1 cellular context compared by ENCODE assay signal in the genomic region with DNA sequence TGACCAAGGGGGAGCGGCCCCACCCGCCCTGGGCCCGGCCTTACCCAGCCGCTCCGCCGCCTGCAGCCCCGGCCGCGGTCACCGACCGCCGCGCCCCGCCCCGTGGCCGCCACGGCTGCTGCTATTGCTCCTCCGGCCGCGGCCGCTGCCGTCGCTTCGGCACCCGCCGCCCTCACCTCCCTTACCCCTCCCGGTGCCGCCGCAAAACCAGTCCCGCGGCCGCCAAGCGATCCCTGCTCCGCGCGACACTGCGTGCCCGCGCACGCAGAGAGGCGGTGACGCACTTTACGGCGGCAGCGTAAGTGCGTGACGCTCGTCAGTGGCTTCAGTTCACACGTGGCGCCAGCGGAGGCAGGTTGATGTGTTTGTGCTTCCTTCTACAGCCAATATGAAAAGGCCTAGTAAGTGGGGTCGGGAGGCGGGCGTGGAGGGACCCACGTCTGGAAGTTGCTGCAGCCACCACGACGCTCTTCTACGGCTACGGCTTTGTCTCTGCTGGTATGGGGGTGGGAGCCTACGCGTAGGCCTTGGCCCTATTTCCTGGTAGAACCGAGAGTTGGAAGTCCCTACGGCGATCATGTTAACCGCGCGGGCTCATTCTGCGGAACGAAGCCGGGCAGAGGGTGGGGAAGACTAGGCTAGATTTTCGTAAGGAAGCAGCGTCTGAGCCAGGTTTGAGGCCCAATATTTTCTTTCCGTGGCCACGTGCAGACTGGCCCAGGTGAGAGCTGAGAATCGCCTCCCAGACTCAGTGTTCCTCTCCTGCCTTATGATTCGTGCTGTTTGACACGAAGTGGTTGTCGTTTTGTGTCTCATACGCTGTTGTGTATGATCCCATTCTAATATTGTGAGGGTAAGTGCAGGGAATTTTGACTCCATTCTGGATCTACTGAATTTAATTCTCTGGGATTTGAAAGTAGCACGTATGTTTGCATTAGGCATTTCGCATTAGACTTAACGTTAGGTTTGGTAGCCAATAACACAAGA.
TF ChIP-seq lines count a peak whose summit lies in the region.

A gene with protein sequence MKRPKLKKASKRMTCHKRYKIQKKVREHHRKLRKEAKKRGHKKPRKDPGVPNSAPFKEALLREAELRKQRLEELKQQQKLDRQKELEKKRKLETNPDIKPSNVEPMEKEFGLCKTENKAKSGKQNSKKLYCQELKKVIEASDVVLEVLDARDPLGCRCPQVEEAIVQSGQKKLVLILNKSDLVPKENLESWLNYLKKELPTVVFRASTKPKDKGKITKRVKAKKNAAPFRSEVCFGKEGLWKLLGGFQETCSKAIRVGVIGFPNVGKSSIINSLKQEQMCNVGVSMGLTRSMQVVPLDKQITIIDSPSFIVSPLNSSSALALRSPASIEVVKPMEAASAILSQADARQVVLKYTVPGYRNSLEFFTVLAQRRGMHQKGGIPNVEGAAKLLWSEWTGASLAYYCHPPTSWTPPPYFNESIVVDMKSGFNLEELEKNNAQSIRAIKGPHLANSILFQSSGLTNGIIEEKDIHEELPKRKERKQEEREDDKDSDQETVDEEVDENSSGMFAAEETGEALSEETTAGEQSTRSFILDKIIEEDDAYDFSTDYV (plus strand): TSS at position 328 of the 987 bp plus-strand sequence. CDS start 61 bp downstream, at position 389.
A gene (minus strand): TSS at position 209 of the 987 bp plus-strand sequence.

TF ChIP-seq in WTC11, 78 proteins besides CTCF, POLR2A, EP300 and RAD21 (continued from another document):
- TF ChIP-seq NFATC4 (CRISPR knock-in tag; IDR thresholded peaks at IDR 0.05) (no peak), GRHL2 (CRISPR knock-in tag; IDR thresholded peaks at IDR 0.05; ENCODE audit: insufficient replicate concordance, severe bottlenecking) (no peak), ZNF232 (CRISPR knock-in tag; IDR thresholded peaks at IDR 0.05) (peak; percentile 77; the same call in 1 of the 2 replicates), SMAD3 (CRISPR knock-in tag; IDR thresholded peaks at IDR 0.05; ENCODE audit: borderline replicate concordance) (0 out of 2 replicates have a peak, but pooled peaks have one; percentile 34), EMX1 (CRISPR knock-in tag; IDR thresholded peaks at IDR 0.05) (no peak; the same call in 1 of the 2 replicates), CREM (CRISPR knock-in tag; IDR thresholded peaks at IDR 0.05) (peak; percentile 88; the same call in 1 of the 2 replicates), NR1H2 (CRISPR knock-in tag; IDR thresholded peaks at IDR 0.05) (no peak), NR2C2 (CRISPR knock-in tag; IDR thresholded peaks at IDR 0.05) (no peak), IRF2 (CRISPR knock-in tag; IDR thresholded peaks at IDR 0.05; ENCODE audit: borderline replicate concordance, low read depth) (no peak), NFE2L1 (CRISPR knock-in tag; IDR thresholded peaks at IDR 0.05) (peak; percentile 49; the same call in 1 of the 2 replicates), RELA (CRISPR knock-in tag; IDR thresholded peaks at IDR 0.05; ENCODE audit: borderline replicate concordance) (no peak), SOX15 (CRISPR knock-in tag; IDR thresholded peaks at IDR 0.05) (no peak)
- TF ChIP-seq, protein P1, sequence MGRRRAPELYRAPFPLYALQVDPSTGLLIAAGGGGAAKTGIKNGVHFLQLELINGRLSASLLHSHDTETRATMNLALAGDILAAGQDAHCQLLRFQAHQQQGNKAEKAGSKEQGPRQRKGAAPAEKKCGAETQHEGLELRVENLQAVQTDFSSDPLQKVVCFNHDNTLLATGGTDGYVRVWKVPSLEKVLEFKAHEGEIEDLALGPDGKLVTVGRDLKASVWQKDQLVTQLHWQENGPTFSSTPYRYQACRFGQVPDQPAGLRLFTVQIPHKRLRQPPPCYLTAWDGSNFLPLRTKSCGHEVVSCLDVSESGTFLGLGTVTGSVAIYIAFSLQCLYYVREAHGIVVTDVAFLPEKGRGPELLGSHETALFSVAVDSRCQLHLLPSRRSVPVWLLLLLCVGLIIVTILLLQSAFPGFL (CRISPR knock-in tag; IDR thresholded peaks at IDR 0.05; ENCODE audit: borderline replicate concordance): peak; percentile 12; the same call in 1 of the 2 replicates
- TF ChIP-seq, protein P2, sequence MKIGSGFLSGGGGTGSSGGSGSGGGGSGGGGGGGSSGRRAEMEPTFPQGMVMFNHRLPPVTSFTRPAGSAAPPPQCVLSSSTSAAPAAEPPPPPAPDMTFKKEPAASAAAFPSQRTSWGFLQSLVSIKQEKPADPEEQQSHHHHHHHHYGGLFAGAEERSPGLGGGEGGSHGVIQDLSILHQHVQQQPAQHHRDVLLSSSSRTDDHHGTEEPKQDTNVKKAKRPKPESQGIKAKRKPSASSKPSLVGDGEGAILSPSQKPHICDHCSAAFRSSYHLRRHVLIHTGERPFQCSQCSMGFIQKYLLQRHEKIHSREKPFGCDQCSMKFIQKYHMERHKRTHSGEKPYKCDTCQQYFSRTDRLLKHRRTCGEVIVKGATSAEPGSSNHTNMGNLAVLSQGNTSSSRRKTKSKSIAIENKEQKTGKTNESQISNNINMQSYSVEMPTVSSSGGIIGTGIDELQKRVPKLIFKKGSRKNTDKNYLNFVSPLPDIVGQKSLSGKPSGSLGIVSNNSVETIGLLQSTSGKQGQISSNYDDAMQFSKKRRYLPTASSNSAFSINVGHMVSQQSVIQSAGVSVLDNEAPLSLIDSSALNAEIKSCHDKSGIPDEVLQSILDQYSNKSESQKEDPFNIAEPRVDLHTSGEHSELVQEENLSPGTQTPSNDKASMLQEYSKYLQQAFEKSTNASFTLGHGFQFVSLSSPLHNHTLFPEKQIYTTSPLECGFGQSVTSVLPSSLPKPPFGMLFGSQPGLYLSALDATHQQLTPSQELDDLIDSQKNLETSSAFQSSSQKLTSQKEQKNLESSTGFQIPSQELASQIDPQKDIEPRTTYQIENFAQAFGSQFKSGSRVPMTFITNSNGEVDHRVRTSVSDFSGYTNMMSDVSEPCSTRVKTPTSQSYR (CRISPR knock-in tag; IDR thresholded peaks at IDR 0.05): 0 out of 2 replicates have a peak, but pooled peaks have one; percentile 41
- TF ChIP-seq, protein P3, sequence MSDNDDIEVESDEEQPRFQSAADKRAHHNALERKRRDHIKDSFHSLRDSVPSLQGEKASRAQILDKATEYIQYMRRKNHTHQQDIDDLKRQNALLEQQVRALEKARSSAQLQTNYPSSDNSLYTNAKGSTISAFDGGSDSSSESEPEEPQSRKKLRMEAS (CRISPR knock-in tag; IDR thresholded peaks at IDR 0.05): peak; percentile 100
- TF ChIP-seq, protein P4, sequence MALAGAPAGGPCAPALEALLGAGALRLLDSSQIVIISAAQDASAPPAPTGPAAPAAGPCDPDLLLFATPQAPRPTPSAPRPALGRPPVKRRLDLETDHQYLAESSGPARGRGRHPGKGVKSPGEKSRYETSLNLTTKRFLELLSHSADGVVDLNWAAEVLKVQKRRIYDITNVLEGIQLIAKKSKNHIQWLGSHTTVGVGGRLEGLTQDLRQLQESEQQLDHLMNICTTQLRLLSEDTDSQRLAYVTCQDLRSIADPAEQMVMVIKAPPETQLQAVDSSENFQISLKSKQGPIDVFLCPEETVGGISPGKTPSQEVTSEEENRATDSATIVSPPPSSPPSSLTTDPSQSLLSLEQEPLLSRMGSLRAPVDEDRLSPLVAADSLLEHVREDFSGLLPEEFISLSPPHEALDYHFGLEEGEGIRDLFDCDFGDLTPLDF (CRISPR knock-in tag; IDR thresholded peaks at IDR 0.05): no peak
- TF ChIP-seq, protein P5, sequence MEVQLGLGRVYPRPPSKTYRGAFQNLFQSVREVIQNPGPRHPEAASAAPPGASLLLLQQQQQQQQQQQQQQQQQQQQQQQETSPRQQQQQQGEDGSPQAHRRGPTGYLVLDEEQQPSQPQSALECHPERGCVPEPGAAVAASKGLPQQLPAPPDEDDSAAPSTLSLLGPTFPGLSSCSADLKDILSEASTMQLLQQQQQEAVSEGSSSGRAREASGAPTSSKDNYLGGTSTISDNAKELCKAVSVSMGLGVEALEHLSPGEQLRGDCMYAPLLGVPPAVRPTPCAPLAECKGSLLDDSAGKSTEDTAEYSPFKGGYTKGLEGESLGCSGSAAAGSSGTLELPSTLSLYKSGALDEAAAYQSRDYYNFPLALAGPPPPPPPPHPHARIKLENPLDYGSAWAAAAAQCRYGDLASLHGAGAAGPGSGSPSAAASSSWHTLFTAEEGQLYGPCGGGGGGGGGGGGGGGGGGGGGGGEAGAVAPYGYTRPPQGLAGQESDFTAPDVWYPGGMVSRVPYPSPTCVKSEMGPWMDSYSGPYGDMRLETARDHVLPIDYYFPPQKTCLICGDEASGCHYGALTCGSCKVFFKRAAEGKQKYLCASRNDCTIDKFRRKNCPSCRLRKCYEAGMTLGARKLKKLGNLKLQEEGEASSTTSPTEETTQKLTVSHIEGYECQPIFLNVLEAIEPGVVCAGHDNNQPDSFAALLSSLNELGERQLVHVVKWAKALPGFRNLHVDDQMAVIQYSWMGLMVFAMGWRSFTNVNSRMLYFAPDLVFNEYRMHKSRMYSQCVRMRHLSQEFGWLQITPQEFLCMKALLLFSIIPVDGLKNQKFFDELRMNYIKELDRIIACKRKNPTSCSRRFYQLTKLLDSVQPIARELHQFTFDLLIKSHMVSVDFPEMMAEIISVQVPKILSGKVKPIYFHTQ (CRISPR knock-in tag; IDR thresholded peaks at IDR 0.05): no peak
